ENCODE assay signal across 13 cellular contexts in the genomic region with DNA sequence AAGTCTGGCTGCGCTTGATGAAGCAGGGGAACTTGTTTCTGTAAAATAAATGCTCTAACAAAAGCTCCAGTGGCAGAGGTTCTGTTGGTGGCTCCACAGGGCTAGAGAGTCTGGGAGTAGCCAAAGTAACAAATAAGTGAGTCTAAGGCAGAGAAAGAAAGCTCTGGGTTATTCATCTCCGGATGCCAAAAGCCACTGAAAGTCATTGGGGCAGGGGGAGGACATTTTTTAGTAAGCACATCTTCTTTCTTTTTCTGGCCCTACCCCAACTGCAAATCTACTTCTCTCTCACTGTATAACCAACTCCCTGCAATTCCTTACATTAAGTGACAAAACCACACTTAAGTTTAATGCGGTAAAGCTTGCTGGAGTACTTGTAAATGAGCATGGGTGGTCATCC.
DNase-seq lines count a peak whose midpoint lies in the region; ATAC-seq, FAIRE-seq and TF ChIP-seq lines count a peak whose summit lies in the region.
"Had no signal": no experiment of that assay in that cellular context is flagged by ENCODE, and none has a peak within 500 bp of the region (broad histone marks: within the 10 kb centered on the region; RNA-seq: fewer than 3 reads in every experiment).

No MANE protein-coding gene starts in this region.

- no peak overlapping the region for H3K4me2 ChIP-seq in HepG2 (ENCODE audit: low read depth, low read length)
- H3K4me2 ChIP-seq: PC-9 had no signal

- no peak for FAIRE-seq in HepG2 (lab: Jason Lieb, UNC)

- H4K20me1 ChIP-seq in HepG2 (ENCODE audit: insufficient read depth, low read length): no peaks in the 10 kb centered on the region

- in situ Hi-C loops in HepG2 (cut with HindIII; ENCODE audit: extremely low pct_ligation_motif_present, low pct_unique_long_range_greater_than_20kb): no loop called here

- no peak for DNase-seq in natural killer cell treated with Interleukin-12 subunit alpha and Interleukin-12 subunit beta and Interleukin-15 and Interleukin-18, amount 100 ng/mL, for 72 hours (ENCODE audit: low spot score)
- no peak for DNase-seq in natural killer cell
- no peak for DNase-seq in H4 (ENCODE audit: low spot score)
- no peak for DNase-seq in activated T-helper 1 cell treated with anti-CD3 and anti-CD28 coated beads, Interleukin-12 subunit alpha, Interleukin-12 subunit beta, Interleukin-2, Interleukin-4 antibody, amounts not matched to agents 30 ng/mL and 10 ng/mL and 1 ng/mL, durations not matched to agents 14 hours and 24 hours and 36 hours (ENCODE audit: low spot score)
- no peak for DNase-seq in HK-2 (ENCODE audit: unreplicated experiment)
- no peak for DNase-seq in HepG2 (ENCODE audit: low spot score)
- DNase-seq: activated effector memory CD4-positive, alpha-beta T cell treated with anti-CD3 and anti-CD28 coated beads, Interleukin-2, amount 50 U/mL, for 16 hours; cerebellar nuclear complex; left cardiac atrium; NCI-H1694 treated with DMSO at 0.1 percent for 48 hours; PC-9 had no signal

- H2AFZ ChIP-seq in HepG2 (ENCODE audit: low read length): no peak overlapping the region
- H2AFZ ChIP-seq: PC-9 had no signal

- H3K9me3 Mint-ChIP-seq in natural killer cell treated with Interleukin-12 subunit alpha and Interleukin-12 subunit beta and Interleukin-15 and Interleukin-18, amount 100 ng/mL, for 72 hours: no peaks in the 10 kb centered on the region
- H3K9me3 Mint-ChIP-seq in natural killer cell: no peaks in the 10 kb centered on the region
- H3K9me3 Mint-ChIP-seq in activated T-helper 1 cell treated with anti-CD3 and anti-CD28 coated beads, Interleukin-12 subunit alpha, Interleukin-12 subunit beta, Interleukin-2, Interleukin-4 antibody, amounts not matched to agents 30 ng/mL and 10 ng/mL and 1 ng/mL, durations not matched to agents 14 hours and 24 hours and 36 hours: no peaks in the 10 kb centered on the region

- H3K27me3 ChIP-seq in HepG2 (ENCODE audit: control insufficient read depth in 1 of 2, insufficient read depth in 2 of 2, low read length in 2 of 2): no peaks in the 10 kb centered on the region; a peak in 2 of 5 replicates

- BruUV-seq in HepG2 (replicated peaks; lab: Mats Ljungman, UMichigan): no TSS peak

- ATAC-seq in natural killer cell treated with Interleukin-12 subunit alpha and Interleukin-12 subunit beta and Interleukin-15 and Interleukin-18, amount 100 ng/mL, for 72 hours: peak in 1 of 2 donors; percentile 83
- ATAC-seq in natural killer cell (no peak), GM21786 (IDR thresholded peaks at IDR 0.05; ENCODE audit: unreplicated experiment) (peak; percentile 93), HG03196 (IDR thresholded peaks at IDR 0.05; ENCODE audit: unreplicated experiment) (peak; percentile 77), HepG2 (no peak)
- ATAC-seq: left cardiac atrium had no signal

- H3K36me3 ChIP-seq in HepG2 (replicated peaks in 1 of 2; ENCODE audit: control insufficient read depth in 1 of 2, insufficient read depth in 2 of 2, low read length in 2 of 2): no peaks in the 10 kb centered on the region

- CTCF ChIA-PET in HepG2 (lab: Yijun Ruan, JAX; ENCODE audit: low intra/inter-chr PET ratio, low total read pairs): no interaction called here

- intact Hi-C loops in natural killer cell (cut with micrococcal nuclease) (no loop called here), HepG2 (cut with micrococcal nuclease; ENCODE audit: unreplicated experiment) (no loop called here)
- intact Hi-C loops in activated T-helper 1 cell treated with anti-CD3 and anti-CD28 coated beads, Interleukin-12 subunit alpha, Interleukin-12 subunit beta, Interleukin-2, Interleukin-4 antibody, amounts not matched to agents 30 ng/mL and 10 ng/mL and 1 ng/mL, durations not matched to agents 14 hours and 24 hours and 36 hours (cut with micrococcal nuclease): no loop called here

- TF ChIP-seq POLR2A in HepG2 (IDR thresholded peaks at IDR 0.05; ENCODE audit: insufficient read depth in 1 of 2, low read depth in 2 of 2, low read length in 2 of 2): no peak

- 15% methylated on average over 3 of the region's 3 CpGs for WGBS in HepG2 (ENCODE audit: low lambda C conversion rate)

- H3K27ac ChIP-seq in HepG2 (ENCODE audit: extremely low read length, insufficient read depth, low read length): no peak overlapping the region
- H3K27ac ChIP-seq: PC-9 had no signal

- no peak for TF ChIP-seq RAD21 in HepG2 (CRISPR knock-in tag; IDR thresholded peaks at IDR 0.05)

- no peak overlapping the region for H3K9ac ChIP-seq in HepG2 (ENCODE audit: insufficient read depth, low read depth, low read length)

- TF ChIP-seq CTCF in natural killer cell (IDR thresholded peaks at IDR 0.05) (no peak), HepG2 (CRISPR knock-in tag; IDR thresholded peaks at IDR 0.05) (no peak)

- H3K27me3 Mint-ChIP-seq in natural killer cell treated with Interleukin-12 subunit alpha and Interleukin-12 subunit beta and Interleukin-15 and Interleukin-18, amount 100 ng/mL, for 72 hours: no peaks in the 10 kb centered on the region
- no peaks in the 10 kb centered on the region for H3K27me3 Mint-ChIP-seq in natural killer cell (ENCODE audit: low read depth in 2 of 2)
- no peaks in the 10 kb centered on the region for H3K27me3 Mint-ChIP-seq in activated T-helper 1 cell treated with anti-CD3 and anti-CD28 coated beads, Interleukin-12 subunit alpha, Interleukin-12 subunit beta, Interleukin-2, Interleukin-4 antibody, amounts not matched to agents 30 ng/mL and 10 ng/mL and 1 ng/mL, durations not matched to agents 14 hours and 24 hours and 36 hours (ENCODE audit: insufficient read depth)

- no peaks in the 10 kb centered on the region for H3K9me3 ChIP-seq in HepG2 (ENCODE audit: low read length)

- TF ChIP-seq EP300 in HepG2 (IDR thresholded peaks at IDR 0.05; ENCODE audit: low read depth in 2 of 2, low read length in 2 of 2) (no peak), HepG2 (CRISPR knock-in tag; IDR thresholded peaks at IDR 0.05; ENCODE audit: borderline replicate concordance) (no peak)

- no peaks in the 10 kb centered on the region for H3K4me1 ChIP-seq in HepG2 (ENCODE audit: insufficient read depth, low read length)

- peak overlapping the region; percentile 7 for H3K27ac Mint-ChIP-seq in natural killer cell treated with Interleukin-12 subunit alpha and Interleukin-12 subunit beta and Interleukin-15 and Interleukin-18, amount 100 ng/mL, for 72 hours
- H3K27ac Mint-ChIP-seq in natural killer cell: peak overlapping the region in 1 of 2 donors; percentile 10
- no peak overlapping the region for H3K27ac Mint-ChIP-seq in activated T-helper 1 cell treated with anti-CD3 and anti-CD28 coated beads, Interleukin-12 subunit alpha, Interleukin-12 subunit beta, Interleukin-2, Interleukin-4 antibody, amounts not matched to agents 30 ng/mL and 10 ng/mL and 1 ng/mL, durations not matched to agents 14 hours and 24 hours and 36 hours

- peaks cover 38% of the 10 kb centered on the region for H3K36me3 Mint-ChIP-seq in natural killer cell treated with Interleukin-12 subunit alpha and Interleukin-12 subunit beta and Interleukin-15 and Interleukin-18, amount 100 ng/mL, for 72 hours
- H3K36me3 Mint-ChIP-seq in natural killer cell: peaks cover 12% of the 10 kb centered on the region
- H3K36me3 Mint-ChIP-seq in activated T-helper 1 cell treated with anti-CD3 and anti-CD28 coated beads, Interleukin-12 subunit alpha, Interleukin-12 subunit beta, Interleukin-2, Interleukin-4 antibody, amounts not matched to agents 30 ng/mL and 10 ng/mL and 1 ng/mL, durations not matched to agents 14 hours and 24 hours and 36 hours (ENCODE audit: low read depth): peaks cover 44% of the 10 kb centered on the region

- H3K4me1 Mint-ChIP-seq in natural killer cell treated with Interleukin-12 subunit alpha and Interleukin-12 subunit beta and Interleukin-15 and Interleukin-18, amount 100 ng/mL, for 72 hours (ENCODE audit: low read depth in 2 of 2): peaks cover 19 to 22% of the 10 kb centered on the region in 2 donors
- peaks cover 14 to 21% of the 10 kb centered on the region in 2 donors for H3K4me1 Mint-ChIP-seq in natural killer cell
- peaks cover 21% of the 10 kb centered on the region for H3K4me1 Mint-ChIP-seq in activated T-helper 1 cell treated with anti-CD3 and anti-CD28 coated beads, Interleukin-12 subunit alpha, Interleukin-12 subunit beta, Interleukin-2, Interleukin-4 antibody, amounts not matched to agents 30 ng/mL and 10 ng/mL and 1 ng/mL, durations not matched to agents 14 hours and 24 hours and 36 hours (ENCODE audit: low read depth)

- H3K79me2 ChIP-seq in HepG2 (ENCODE audit: insufficient read depth, low read length): no peaks in the 10 kb centered on the region

- no peak overlapping the region for H3K4me3 ChIP-seq in HepG2 (replicated peaks in 1 of 3; ENCODE audit: insufficient read depth in 1 of 3, low read depth in 2 of 3, low read length in 3 of 3)
- H3K4me3 ChIP-seq: PC-9 had no signal

- H3K4me3 Mint-ChIP-seq in natural killer cell treated with Interleukin-12 subunit alpha and Interleukin-12 subunit beta and Interleukin-15 and Interleukin-18, amount 100 ng/mL, for 72 hours: peak overlapping the region; percentile 29
- no peak overlapping the region for H3K4me3 Mint-ChIP-seq in natural killer cell
- H3K4me3 Mint-ChIP-seq in activated T-helper 1 cell treated with anti-CD3 and anti-CD28 coated beads, Interleukin-12 subunit alpha, Interleukin-12 subunit beta, Interleukin-2, Interleukin-4 antibody, amounts not matched to agents 30 ng/mL and 10 ng/mL and 1 ng/mL, durations not matched to agents 14 hours and 24 hours and 36 hours: no peak overlapping the region

- POLR2A ChIA-PET in HepG2 (lab: Yijun Ruan, JAX): no interaction called here

TF ChIP-seq in HepG2, 621 proteins besides CTCF, POLR2A, EP300 and RAD21 (continues in another document):
- TF ChIP-seq GATAD2A (CRISPR knock-in tag; IDR thresholded peaks at IDR 0.05): no peak
- no peak for TF ChIP-seq ARHGAP35 (CRISPR knock-in tag; IDR thresholded peaks at IDR 0.05; ENCODE audit: borderline replicate concordance)
- TF ChIP-seq JUN (CRISPR knock-in tag; IDR thresholded peaks at IDR 0.05): no peak
- TF ChIP-seq TBX2 (CRISPR knock-in tag; IDR thresholded peaks at IDR 0.05; ENCODE audit: borderline replicate concordance): no peak
- TF ChIP-seq ZNF780A (CRISPR knock-in tag; IDR thresholded peaks at IDR 0.05): no peak
- TF ChIP-seq XBP1 (CRISPR knock-in tag; IDR thresholded peaks at IDR 0.05): no peak
- no peak for TF ChIP-seq ZNF746 (CRISPR knock-in tag; IDR thresholded peaks at IDR 0.05)
- TF ChIP-seq HMG20A (CRISPR knock-in tag; IDR thresholded peaks at IDR 0.05; ENCODE audit: borderline replicate concordance): no peak

Comparison
In these comparisons a context has a peak if more than half of its experiments do, and no peak if none do; other contexts are left out.
1. ATAC-seq: peak in GM21786 (single experiment) and HG03196 (single experiment); none in natural killer cell (0 of 3) and HepG2 (single experiment).